In genomic region chr10:124588736-124589451, GRCh38 we compare ENCODE assay signal across 9 cellular contexts.
DNase-seq lines count a peak whose midpoint lies in the region; ATAC-seq, FAIRE-seq and TF ChIP-seq lines count a peak whose summit lies in the region.
"Had no signal": no experiment of that assay in that cellular context is flagged by ENCODE, and none has a peak within 500 bp of the region (broad histone marks: within the 10 kb centered on the region; RNA-seq: fewer than 3 reads in every experiment).

No MANE protein-coding gene starts in this region.

- TF ChIP-seq CTCF in pancreas (IDR thresholded peaks at IDR 0.05) = no peak
- no peak for TF ChIP-seq CTCF in OCI-LY7 (conservative IDR thresholded peaks at IDR 0.05; ENCODE audit: low read length)

- WGBS in pancreas, 2 donors = 17 to 24% methylated on average over 14 of the region's 14 CpGs

- FAIRE-seq in pancreas (lab: Jason Lieb, UNC) = no peak

- H3K27me3 ChIP-seq in pancreas = no peaks in the 10 kb centered on the region

- H3K4me1 ChIP-seq in pancreas (peaks cover 5 to 15% (median 12%) of the 10 kb centered on the region in 3 donors), OCI-LY7 (ENCODE audit: insufficient read depth, low read length, poor library complexity, severe bottlenecking) (peaks cover 8% of the 10 kb centered on the region)

- CTCF ChIA-PET in OCI-LY7 (lab: Charles Lee; ENCODE audit: unreplicated experiment) = no interaction called here

- H2AFZ ChIP-seq in OCI-LY7 (ENCODE audit: low read length) = no peak overlapping the region

- H3K4me2 ChIP-seq in OCI-LY7 (ENCODE audit: low read length) = no peak overlapping the region

- H3K36me3 ChIP-seq in pancreas (no peaks in the 10 kb centered on the region), OCI-LY7 (ENCODE audit: insufficient read depth, low read length) (no peaks in the 10 kb centered on the region)

- no peaks in the 10 kb centered on the region for H3K79me2 ChIP-seq in OCI-LY7 (ENCODE audit: insufficient read depth, low read depth, low read length)

- H3K9me3 ChIP-seq in pancreas (no peaks in the 10 kb centered on the region), OCI-LY7 (ENCODE audit: low read length) (no peaks in the 10 kb centered on the region)

- intact Hi-C loops in pancreas (cut with DNase I) = no loop called here
- intact Hi-C loops in OCI-LY7 (cut with micrococcal nuclease; ENCODE audit: unreplicated experiment) = no loop called here

- DNase-seq in G401 (ENCODE audit: low spot score) (peak; percentile 85), SHP77 treated with DMSO at 0.1 percent for 48 hours (lab: John Stamatoyannopoulos, UW) (peak; percentile 52), globus pallidus (ENCODE audit: low spot score) (peak; percentile 75), pancreas (peak in 5 of 6 donors; percentile 7 to 65 (median 40)), OCI-LY7 (ENCODE audit: low spot score) (no peak), T1000 (lab: John Stamatoyannopoulos, UW) (no peak)
- DNase-seq: activated T-cell treated with anti-CD3 and anti-CD28 coated beads, Interleukin-2, amount 50 U/mL, for 1 hour had no signal

- H3K4me3 ChIP-seq in pancreas = no peak overlapping the region
- no peak overlapping the region for H3K4me3 ChIP-seq in OCI-LY7 (ENCODE audit: low read depth, low read length, poor library complexity, severe bottlenecking)

- H3K27ac ChIP-seq in pancreas (peak overlapping the region in 3 of 4 donors; percentile 33 to 58 (median 55)), OCI-LY7 (ENCODE audit: low read depth, low read length, poor library complexity, severe bottlenecking) (no peak overlapping the region)

- ATAC-seq in pancreas = peak; percentile 50 to 83 (median 78)
- no peak for ATAC-seq in GM21526 (IDR thresholded peaks at IDR 0.05; ENCODE audit: low FRiP score, unreplicated experiment)
- ATAC-seq in HG02852 (IDR thresholded peaks at IDR 0.05; ENCODE audit: unreplicated experiment) = no peak

- no peaks in the 10 kb centered on the region for H4K20me1 ChIP-seq in OCI-LY7 (ENCODE audit: insufficient read depth, low read length)

- in situ Hi-C loops in G401 (cut with HindIII; ENCODE audit: low sequenced_read_pairs) = no loop called here

- BruUV-seq in OCI-LY7 (replicated peaks; lab: Mats Ljungman, UMichigan) = no TSS peak

- H3K9me2 ChIP-seq in OCI-LY7 (ENCODE audit: insufficient read depth, low read length) = no peaks in the 10 kb centered on the region

- POLR2A ChIA-PET in OCI-LY7 (lab: Charles Lee) = interaction anchor here (1.5 kb wide), 1 partner anchor 11 kb away, joined by 4 read pairs; no protein-coding TSS in a partner anchor

Comparison
In these comparisons a context has a peak if more than half of its experiments do, and no peak if none do; other contexts are left out.
1. DNase-seq: peak in G401 (single experiment), SHP77 treated with DMSO at 0.1 percent for 48 hours (single experiment), globus pallidus (single experiment) and pancreas (5 of 6); none in OCI-LY7 (single experiment) and T1000 (single experiment).
2. ATAC-seq: peak in pancreas (4 of 4); none in GM21526 (single experiment) and HG02852 (single experiment).